11 cellular contexts compared by ENCODE assay signal in the genomic region with DNA sequence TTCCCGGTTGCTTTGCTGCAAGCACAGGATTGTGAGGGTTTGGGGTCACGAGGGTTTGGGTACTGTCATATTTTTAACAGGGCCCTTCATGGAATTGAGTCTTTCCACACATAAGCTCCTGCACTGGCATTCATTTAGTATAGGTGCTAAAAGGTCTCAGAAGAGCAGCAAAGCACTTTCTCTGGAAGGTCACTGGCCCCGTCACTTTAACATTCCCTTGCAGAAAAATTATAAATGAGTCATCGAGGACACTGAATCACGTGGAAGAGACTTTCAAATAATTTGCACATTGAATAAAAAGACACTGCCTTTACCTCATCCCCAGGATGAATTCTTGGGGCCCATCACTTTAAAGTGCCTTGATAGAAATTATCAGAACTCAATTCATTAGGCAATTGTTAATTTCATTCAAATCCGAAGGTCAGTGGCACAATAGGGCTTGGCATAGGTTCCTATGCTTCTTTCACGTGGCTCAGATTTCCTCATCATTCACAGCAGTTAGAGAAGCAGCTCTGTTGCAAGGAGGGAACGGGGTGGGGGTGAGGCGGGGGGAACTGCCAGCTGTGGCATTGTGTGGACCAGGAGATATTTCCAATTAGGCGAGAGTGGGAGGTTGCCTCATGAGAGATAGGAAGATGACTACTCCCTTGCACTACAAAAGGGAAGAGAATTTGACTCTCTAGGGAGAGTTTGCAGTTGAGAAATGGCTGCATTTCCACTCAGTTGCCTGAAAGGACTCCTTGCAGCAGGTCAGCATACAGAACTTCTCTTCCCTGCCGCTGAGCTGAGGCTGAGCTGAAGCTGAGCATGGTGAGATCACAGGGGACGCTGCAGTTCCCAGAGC.
DNase-seq lines count a peak whose midpoint lies in the region; ATAC-seq, FAIRE-seq and TF ChIP-seq lines count a peak whose summit lies in the region.
"Had no signal": no experiment of that assay in that cellular context is flagged by ENCODE, and none has a peak within 500 bp of the region (broad histone marks: within the 10 kb centered on the region; RNA-seq: fewer than 3 reads in every experiment).

No MANE protein-coding gene starts in this region.

- CTCF ChIA-PET in H1 (lab: Charles Lee; ENCODE audit: partially characterized antibody), result interaction anchor here (0.9 to 1.2 kb wide), 3 partner anchors 18 to 250 kb away, joined by 3 to 7 read pairs (median 3); no protein-coding TSS in a partner anchor

- POLR2A ChIA-PET in H1 (lab: Charles Lee; ENCODE audit: partially characterized antibody), result no interaction called here

- H3K4me1 ChIP-seq in H1 (replicated peaks in 1 of 4; ENCODE audit: control insufficient read depth in 3 of 4, insufficient read depth in 4 of 4, low read length in 3 of 4), result peaks cover 0 to 4% (median 1%) of the 10 kb centered on the region in 4 experiments; a peak in 2 of 7 replicates
- H3K4me1 ChIP-seq in lung (ENCODE audit: control insufficient read depth in 2 of 2, insufficient read depth in 2 of 2, low read length in 2 of 2), result no peaks in the 10 kb centered on the region

- no peak for TF ChIP-seq EP300 in H1 (IDR thresholded peaks at IDR 0.05; ENCODE audit: borderline replicate concordance in 1 of 2, low read depth in 2 of 2, low read length in 2 of 2)

- TF ChIP-seq POLR2A in NB4 (IDR thresholded peaks at IDR 0.05; ENCODE audit: extremely low read depth, insufficient read length) (no peak), H1 (IDR thresholded peaks at IDR 0.05; ENCODE audit: control extremely low read depth in 1 of 2, low read depth in 2 of 2, low read length in 2 of 2) (no peak), GM18505 (IDR thresholded peaks at IDR 0.05; ENCODE audit: borderline replicate concordance, extremely low read depth, insufficient read depth, insufficient read length) (no peak)

- H4K5ac ChIP-seq in H1 (ENCODE audit: insufficient read length, low read depth, low read length), result no peak overlapping the region

- H3K79me2 ChIP-seq in H1 (ENCODE audit: control insufficient read depth in 1 of 2, insufficient read depth in 2 of 2, low read length in 2 of 2), result no peaks in the 10 kb centered on the region

- H3K36me3 ChIP-seq in H1 (ENCODE audit: control insufficient read depth in 2 of 4, insufficient read depth in 4 of 4, low read length in 3 of 4) (no peaks in the 10 kb centered on the region), lung (ENCODE audit: control insufficient read depth in 2 of 2, insufficient read depth in 2 of 2, low read length in 2 of 2) (no peaks in the 10 kb centered on the region)

- no peak overlapping the region for H3K23ac ChIP-seq in H1 (ENCODE audit: insufficient read length)

- H3K27me3 ChIP-seq in H1 (replicated peaks in 1 of 4; ENCODE audit: control insufficient read depth in 3 of 4, extremely low read depth in 1 of 4, insufficient read depth in 3 of 4, low read length in 3 of 4) (no peaks in the 10 kb centered on the region), lung (ENCODE audit: control insufficient read depth, insufficient read depth) (no peaks in the 10 kb centered on the region)

- H2BK20ac ChIP-seq in H1 (ENCODE audit: low read length), result no peak overlapping the region

- peak overlapping the region; percentile 96 for H2AFZ ChIP-seq in H1 (ENCODE audit: low read length)

- DNase-seq in AG09309 (ENCODE audit: low read depth), result peak; percentile 76
- DNase-seq in NB4 (ENCODE audit: low read depth), result peak; percentile 98
- no peak for DNase-seq in H1 (ENCODE audit: low read depth in 1 of 2, low spot score in 2 of 2)
- DNase-seq in lung (ENCODE audit: low spot score), result peak; percentile 60
- no peak for DNase-seq in NCI-H748 treated with DMSO at 0.1 percent for 48 hours (lab: John Stamatoyannopoulos, UW)
- DNase-seq in GM20000 (ENCODE audit: low spot score), result no peak
- DNase-seq: activated CD4-positive, alpha-beta memory T cell treated with anti-CD3 and anti-CD28 coated beads for 36 hours; NCI-H82 had no signal

- no peak overlapping the region for H3K4ac ChIP-seq in H1 (replicated peaks; ENCODE audit: insufficient read length, low read depth, low read length)

- no peak overlapping the region for H4K8ac ChIP-seq in H1 (ENCODE audit: extremely low read depth, insufficient read depth, low read length)

- no peaks in the 10 kb centered on the region for H3K9me3 ChIP-seq in H1 (ENCODE audit: insufficient read depth in 2 of 2, low read depth in 1 of 2, low read length in 1 of 2)
- peaks cover 0 to 2% of the 10 kb centered on the region in 2 donors for H3K9me3 ChIP-seq in lung (ENCODE audit: control insufficient read depth in 2 of 2, insufficient read depth in 1 of 2, low read length in 1 of 2)

- no peaks in the 10 kb centered on the region for H4K20me1 ChIP-seq in H1 (replicated peaks in 1 of 2; ENCODE audit: control insufficient read depth in 1 of 2, insufficient read depth in 2 of 2, low read length in 2 of 2)

- ATAC-seq in lung (ENCODE audit: insufficient read depth, low FRiP score), result peak; percentile 68
- no peak for ATAC-seq in GM18505 (IDR thresholded peaks at IDR 0.05; ENCODE audit: unreplicated experiment)
- no peak for ATAC-seq in GM19467 (IDR thresholded peaks at IDR 0.05; ENCODE audit: unreplicated experiment)

- no peak for FAIRE-seq in H1 (lab: Jason Lieb, UNC)

- TF ChIP-seq CTCF in AG09309 (IDR thresholded peaks at IDR 0.05; ENCODE audit: control insufficient read depth, insufficient read depth, low read depth, low read length, missing control alignments) (no peak), NB4 (IDR thresholded peaks at IDR 0.05; ENCODE audit: low read depth, low read length) (no peak), H1 (IDR thresholded peaks at IDR 0.05; ENCODE audit: control extremely low read depth in 1 of 3, insufficient read depth in 1 of 3, low read depth in 1 of 3, low read length in 3 of 3) (no peak), lung (IDR thresholded peaks at IDR 0.05; ENCODE audit: control extremely low read depth, extremely low read depth) (no peak), GM20000 (IDR thresholded peaks at IDR 0.05; ENCODE audit: extremely low read depth, missing control alignments) (no peak)

- no peak overlapping the region for H2BK12ac ChIP-seq in H1 (ENCODE audit: low read depth, low read length)

- H2BK120ac ChIP-seq in H1 (replicated peaks; ENCODE audit: low read depth, low read length), result no peak overlapping the region

- H3K79me1 ChIP-seq in H1 (ENCODE audit: low read depth, low read length), result no peaks in the 10 kb centered on the region

- no peak overlapping the region for H3K14ac ChIP-seq in H1 (ENCODE audit: insufficient read length)

- no peak overlapping the region for H3K18ac ChIP-seq in H1 (ENCODE audit: extremely low read depth, low read length)

- H3K56ac ChIP-seq in H1 (replicated peaks; ENCODE audit: insufficient read length, low read depth, low read length), result no peak overlapping the region

- H3K9ac ChIP-seq in H1 (replicated peaks in 1 of 4; ENCODE audit: extremely low read depth in 1 of 4, low read depth in 3 of 4, low read length in 3 of 4), result no peak overlapping the region

- TF ChIP-seq RAD21 in H1 (IDR thresholded peaks at IDR 0.05 in 1 of 2, conservative IDR thresholded peaks at IDR 0.05 in 1 of 2; ENCODE audit: low read depth in 2 of 2, low read length in 2 of 2), result no peak

- H4K91ac ChIP-seq in H1 (replicated peaks; ENCODE audit: insufficient read length, low read length), result no peak overlapping the region

- no peak overlapping the region for H2BK15ac ChIP-seq in H1 (ENCODE audit: low read length)

- no peak overlapping the region for H2AK5ac ChIP-seq in H1 (ENCODE audit: low read depth, low read length)

- no peak overlapping the region for H2BK5ac ChIP-seq in H1 (ENCODE audit: low read depth, low read length)

- no peak overlapping the region for H3K4me2 ChIP-seq in H1 (ENCODE audit: insufficient read depth in 1 of 2, low read depth in 2 of 2, low read length in 2 of 2)

- WGBS in H1 (ENCODE audit: extremely low coverage in 1 of 2, insufficient coverage in 1 of 2, insufficient read length in 1 of 2, insufficient replicate concordance in 2 of 2, low coverage in 1 of 2, low lambda C conversion rate in 2 of 2, missing lambda C conversion rate in 1 of 2), 2 experiments, result 44% methylated on average over 12 of the region's 12 CpGs; no CpG with 5 or more reads in 1 of the 2 experiments
- WGBS in lung, 2 donors, result 40 to 57% methylated on average over 12 of the region's 12 CpGs

- no peaks in the 10 kb centered on the region for H3K23me2 ChIP-seq in H1 (ENCODE audit: low read depth, low read length)

- H3K4me3 ChIP-seq in AG09309 (ENCODE audit: control insufficient read depth, low read depth, low read length) (no peak overlapping the region), NB4 (ENCODE audit: low read depth, low read length) (no peak overlapping the region), H1 (ENCODE audit: extremely low read depth in 1 of 4, insufficient read depth in 2 of 4, low read depth in 3 of 4, low read length in 4 of 4) (no peak overlapping the region), lung (no peak overlapping the region)

- H3K27ac ChIP-seq in H1 (ENCODE audit: low read depth, low read length) (no peak overlapping the region), lung (ENCODE audit: low read depth in 1 of 2, low read length in 1 of 2) (no peak overlapping the region)
- H3K27ac ChIP-seq: C4-2B had no signal

TF ChIP-seq in H1, 55 proteins besides CTCF, POLR2A, EP300 and RAD21:
- TF ChIP-seq TCF12 (IDR thresholded peaks at IDR 0.05; ENCODE audit: low read depth, low read length) (peak; percentile 76; the same call in 1 of the 2 replicates), TAF1 (IDR thresholded peaks at IDR 0.05; ENCODE audit: low read depth, low read length) (0 out of 2 replicates have a peak, but pooled peaks have one; percentile 22), TBP (IDR thresholded peaks at IDR 0.05; ENCODE audit: low read depth, low read length) (0 out of 2 replicates have a peak, but pooled peaks have one; percentile 27), CEBPB (IDR thresholded peaks at IDR 0.05; ENCODE audit: low read depth, low read length) (peak; percentile 38; the same call in 1 of the 2 replicates), POLR2AphosphoS5 (IDR thresholded peaks at IDR 0.05; ENCODE audit: low read depth, low read length) (0 out of 2 replicates have a peak, but pooled peaks have one; percentile 32), SUZ12 (IDR thresholded peaks at IDR 0.05; ENCODE audit: low read length) (no peak)
- TF ChIP-seq, protein P1, sequence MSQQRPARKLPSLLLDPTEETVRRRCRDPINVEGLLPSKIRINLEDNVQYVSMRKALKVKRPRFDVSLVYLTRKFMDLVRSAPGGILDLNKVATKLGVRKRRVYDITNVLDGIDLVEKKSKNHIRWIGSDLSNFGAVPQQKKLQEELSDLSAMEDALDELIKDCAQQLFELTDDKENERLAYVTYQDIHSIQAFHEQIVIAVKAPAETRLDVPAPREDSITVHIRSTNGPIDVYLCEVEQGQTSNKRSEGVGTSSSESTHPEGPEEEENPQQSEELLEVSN (IDR thresholded peaks at IDR 0.05), result no peak
- TF ChIP-seq, protein P2, sequence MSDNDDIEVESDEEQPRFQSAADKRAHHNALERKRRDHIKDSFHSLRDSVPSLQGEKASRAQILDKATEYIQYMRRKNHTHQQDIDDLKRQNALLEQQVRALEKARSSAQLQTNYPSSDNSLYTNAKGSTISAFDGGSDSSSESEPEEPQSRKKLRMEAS (IDR thresholded peaks at IDR 0.05), result peak; percentile 33; the same call in 1 of the 2 replicates

Comparison
In these comparisons a context has a peak if more than half of its experiments do, and no peak if none do; other contexts are left out.
1. DNase-seq: peak in AG09309 (single experiment), NB4 (single experiment) and lung (single experiment); none in H1 (0 of 2), NCI-H748 treated with DMSO at 0.1 percent for 48 hours (single experiment) and GM20000 (single experiment).